25 cellular contexts compared by ENCODE assay signal in the genomic region with DNA sequence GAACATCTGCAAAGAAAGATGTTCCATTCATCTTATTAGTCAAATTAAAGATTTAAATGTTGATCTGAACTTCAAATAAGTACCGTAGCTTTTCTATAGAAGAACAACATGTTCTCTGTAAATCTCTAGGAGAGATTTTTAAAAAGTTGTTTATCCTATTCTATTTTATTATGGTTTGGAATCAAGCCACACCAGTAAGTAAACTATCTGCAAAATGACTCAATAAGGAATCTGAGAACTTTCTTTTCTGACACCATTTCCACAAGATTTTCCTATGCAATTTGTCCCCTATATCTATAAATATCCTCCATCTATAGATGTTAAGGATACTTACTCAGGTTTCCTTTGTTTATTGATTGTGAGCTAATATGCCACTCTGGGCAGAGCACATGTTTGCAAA.
"Had no signal": no experiment of that assay in that cellular context is flagged by ENCODE, and none has a peak within 500 bp of the region (broad histone marks: within the 10 kb centered on the region; RNA-seq: fewer than 3 reads in every experiment).

No MANE protein-coding gene starts in this region.

- H3K4me3 ChIP-seq: adrenal gland, ascending aorta, breast epithelium, cardiac muscle cell, colonic mucosa had no signal

- H3K9me3 ChIP-seq: adrenal gland, ascending aorta, breast epithelium, colonic mucosa had no signal

- DNase-seq: activated CD4-positive, alpha-beta memory T cell treated with anti-CD3 and anti-CD28 coated beads for 36 hours; activated CD4-positive, alpha-beta T cell treated with anti-CD3 and anti-CD28 coated beads for 36 hours; activated CD4-positive, alpha-beta T cell treated with anti-CD3 and anti-CD28 coated beads, Interleukin-2, amount 10 ng/mL, durations not matched to agents 24 days and 14 days; activated CD4-positive, CD25-positive, alpha-beta regulatory T cell; activated CD4-positive, CD25-positive, alpha-beta regulatory T cell treated with anti-CD3 and anti-CD28 coated beads, Interleukin-2, amount 50 U/mL, for 72 hours; activated CD8-positive, alpha-beta memory T cell treated with anti-CD3 and anti-CD28 coated beads, Interleukin-2, amount 10 ng/mL, durations not matched to agents 7 days and 5 days; activated CD8-positive, alpha-beta memory T cell treated with anti-CD3 and anti-CD28 coated beads, Interleukin-2, amount 50 U/mL, for 4 hours; activated CD8-positive, alpha-beta T cell treated with anti-CD3 and anti-CD28 coated beads, Interleukin-2, amount 10 ng/mL, durations not matched to agents 7 days and 5 days; activated effector memory CD4-positive, alpha-beta T cell treated with anti-CD3 and anti-CD28 coated beads, Interleukin-2, amount 50 U/mL, for 16 hours; activated naive CD4-positive, alpha-beta T cell treated with anti-CD3 and anti-CD28 coated beads for 36 hours; activated naive CD8-positive, alpha-beta T cell treated with anti-CD3 and anti-CD28 coated beads for 36 hours; activated naive CD8-positive, alpha-beta T cell treated with anti-CD3 and anti-CD28 coated beads, Interleukin-2, amount 50 U/mL, for 24 hours; activated T-cell treated with anti-CD3 and anti-CD28 coated beads, Interleukin-2, amount 50 U/mL, for 1 hour; activated T-cell treated with anti-CD3 and anti-CD28 coated beads, Interleukin-2, amount 50 U/mL, for 48 hours; adrenal gland; central memory CD4-positive, alpha-beta T cell; cerebellar nuclear complex; colonic mucosa; effector CD8-positive, alpha-beta T cell; head of caudate nucleus; T-helper 2 cell had no signal

- H3K36me3 ChIP-seq: adrenal gland, ascending aorta, breast epithelium, cardiac muscle cell, colonic mucosa had no signal

- H3K27me3 ChIP-seq: adrenal gland, ascending aorta, breast epithelium, cardiac muscle cell, colonic mucosa had no signal

- ATAC-seq: activated CD4-positive, alpha-beta T cell treated with anti-CD3 and anti-CD28 coated beads for 36 hours; activated CD8-positive, alpha-beta memory T cell treated with anti-CD3 and anti-CD28 coated beads, Interleukin-2, amount 10 ng/mL, durations not matched to agents 7 days and 5 days; activated CD8-positive, alpha-beta T cell treated with anti-CD3 and anti-CD28 coated beads, Interleukin-2, amount 10 ng/mL, durations not matched to agents 7 days and 5 days; activated naive CD8-positive, alpha-beta T cell treated with anti-CD3 and anti-CD28 coated beads, Interleukin-2, amount 50 U/mL, for 24 hours; esophagus mucosa had no signal

- H3K27ac ChIP-seq: adrenal gland, ascending aorta, breast epithelium, cardiac muscle cell, colonic mucosa had no signal

- H3K4me1 ChIP-seq: adrenal gland, ascending aorta, breast epithelium, colonic mucosa had no signal
